Comparison of ENCODE assay signal across 8 cellular contexts in genomic region chr11:125624756-125625213, GRCh38. TPM values are rescaled to one million over a fixed set of nuclear protein-coding genes. Genes with fewer than 3 reads are reported as not detected.
DNase-seq lines count a peak whose midpoint lies in the region; ATAC-seq and TF ChIP-seq lines count a peak whose summit lies in the region.

TSS of gene CHEK1 (plus strand) at chr11:125625163. CDS start at chr11:125626769, 1,606 bp downstream.

- H3K27me3 ChIP-seq in esophagus muscularis mucosa (no peaks in the 10 kb centered on the region), prostate gland (replicated peaks; ENCODE audit: insufficient read depth) (no peaks in the 10 kb centered on the region)

- no peak for TF ChIP-seq CTCF in GM12864 (IDR thresholded peaks at IDR 0.05; ENCODE audit: low read depth, low read length, missing control alignments)
- no peak for TF ChIP-seq CTCF in esophagus muscularis mucosa (IDR thresholded peaks at IDR 0.05)
- TF ChIP-seq CTCF in prostate gland (IDR thresholded peaks at IDR 0.05) = no peak

- peaks cover 14 to 33% (median 24%) of the 10 kb centered on the region in 4 donors for H3K4me1 ChIP-seq in esophagus muscularis mucosa
- no peaks in the 10 kb centered on the region for H3K4me1 ChIP-seq in prostate gland (replicated peaks)

- H3K4me3 ChIP-seq in GM12864 (ENCODE audit: low read depth, low read length) (peak within 1 kb of the TSS; percentile 92), esophagus muscularis mucosa (peak within 1 kb of the TSS; percentile 64 to 87 (median 68)), prostate gland (peak within 1 kb of the TSS; percentile 63 to 66)

- WGBS in esophagus muscularis mucosa = 58% methylated on average over 9 of the region's 9 CpGs
- WGBS in prostate gland = 47% methylated on average over 9 of the region's 9 CpGs

- TF ChIP-seq POLR2A in esophagus muscularis mucosa (IDR thresholded peaks at IDR 0.05; ENCODE audit: low read depth) (no peak), prostate gland (IDR thresholded peaks at IDR 0.05) (no peak)

- no peak for ATAC-seq in HG02852 (IDR thresholded peaks at IDR 0.05; ENCODE audit: unreplicated experiment)
- ATAC-seq in activated CD4-positive, CD25-positive, alpha-beta regulatory T cell treated with anti-CD3 and anti-CD28 coated beads, Interleukin-2, amount 50 U/mL, for 24 hours = no peak

- in situ Hi-C loops in SK-MEL-5 (cut with HindIII; ENCODE audit: low pct_unique_long_range_greater_than_20kb, low sequenced_read_pairs) = no loop called here

- peak within 1 kb of the TSS; percentile 90 to 95 (median 92) for H3K27ac ChIP-seq in esophagus muscularis mucosa (replicated peaks in 1 of 4)
- H3K27ac ChIP-seq in prostate gland = peak within 1 kb of the TSS; percentile 94

- DNase-seq in GM12864 (ENCODE audit: low read depth) = no peak
- DNase-seq in SK-MEL-5 (ENCODE audit: low read depth, low spot score) = no peak
- DNase-seq in esophagus muscularis mucosa (ENCODE audit: extremely low spot score) = no peak
- DNase-seq in prostate gland (ENCODE audit: low spot score) = no peak
- DNase-seq in NCI-H2029 (lab: John Stamatoyannopoulos, UW) = no peak
- no peak for DNase-seq in NOMO-1 treated with DMSO at 0.1 percent for 48 hours (lab: John Stamatoyannopoulos, UW; ENCODE audit: unreplicated experiment)

- H3K9me3 ChIP-seq in esophagus muscularis mucosa = no peaks in the 10 kb centered on the region
- no peaks in the 10 kb centered on the region for H3K9me3 ChIP-seq in prostate gland

- intact Hi-C loops in esophagus muscularis mucosa (cut with DNase I) (loop anchor here (10.0 kb wide), 1 partner anchor 130 kb away; the partner anchor contains the start of gene FEZ1), prostate gland (cut with DNase I) (loop anchor here (1.0 kb wide), 1 partner anchor 32 kb away; the partner anchor contains the start of gene STT3A)

- TF ChIP-seq EP300 in esophagus muscularis mucosa (IDR thresholded peaks at IDR 0.05) = no peak

- H3K36me3 ChIP-seq in esophagus muscularis mucosa = peaks cover 12 to 23% (median 19%) of the 10 kb centered on the region in 4 donors
- H3K36me3 ChIP-seq in prostate gland = no peaks in the 10 kb centered on the region

RNA-seq across cellular contexts. Expression of gene CHEK1, which starts in this region (rescaled TPM):
- total RNA-seq in SK-MEL-5 (2014; rRNA removed; shearing (Covaris generic)) = 21.8 and 25.0 TPM in 2 replicates
- polyA plus RNA-seq in SK-MEL-5 (2015; cell fraction: cytosol; rRNA removed) = 20.9 and 21.8 TPM in 2 replicates
- polyA plus RNA-seq in SK-MEL-5 (2015; cell fraction: nucleus; rRNA removed) = 32.1 and 51.4 TPM in 2 replicates
- total RNA-seq in esophagus muscularis mucosa (1 to 10 TPM; 1.9 to 4.2 (median 2.5) TPM), prostate gland (10 to 100 TPM in 1 of 2 donors, 1 to 10 TPM in 1; 3.2 to 20.3 TPM)
